In genomic region chr12:12046401-12046800, GRCh38 we compare ENCODE assay signal across 1 cellular context.
TF ChIP-seq lines count a peak whose summit lies in the region.

No MANE protein-coding gene starts in this region.

TF ChIP-seq in H1, 55 proteins besides CTCF, POLR2A, EP300 and RAD21 (continued from another document):
- TF ChIP-seq CHD7 (IDR thresholded peaks at IDR 0.05; ENCODE audit: insufficient replicate concordance, low read length) (no peak), CEBPB (IDR thresholded peaks at IDR 0.05; ENCODE audit: low read depth, low read length) (no peak), TAF7 (optimal IDR thresholded peaks at IDR 0.05; ENCODE audit: borderline replicate concordance, low read depth, low read length) (no peak), SAP30 (IDR thresholded peaks at IDR 0.05; ENCODE audit: insufficient read depth, insufficient replicate concordance, low read length) (no peak), CREB1 (IDR thresholded peaks at IDR 0.05) (no peak), GABPA (IDR thresholded peaks at IDR 0.05; ENCODE audit: borderline replicate concordance, insufficient read depth, low read length) (no peak), RXRA (IDR thresholded peaks at IDR 0.05; ENCODE audit: insufficient read depth, low read depth, low read length) (no peak), HDAC2 (IDR thresholded peaks at IDR 0.05; ENCODE audit: borderline replicate concordance in 1 of 2, low read depth in 2 of 2, low read length in 2 of 2) (no peak), TCF12 (IDR thresholded peaks at IDR 0.05; ENCODE audit: low read depth, low read length) (no peak), SP4 (IDR thresholded peaks at IDR 0.05; ENCODE audit: low read length) (no peak), CTBP2 (IDR thresholded peaks at IDR 0.05; ENCODE audit: borderline replicate concordance, insufficient read depth, insufficient read length, low read length) (no peak), ASH2L (IDR thresholded peaks at IDR 0.05; ENCODE audit: low read length) (no peak)
